In the genomic region with DNA sequence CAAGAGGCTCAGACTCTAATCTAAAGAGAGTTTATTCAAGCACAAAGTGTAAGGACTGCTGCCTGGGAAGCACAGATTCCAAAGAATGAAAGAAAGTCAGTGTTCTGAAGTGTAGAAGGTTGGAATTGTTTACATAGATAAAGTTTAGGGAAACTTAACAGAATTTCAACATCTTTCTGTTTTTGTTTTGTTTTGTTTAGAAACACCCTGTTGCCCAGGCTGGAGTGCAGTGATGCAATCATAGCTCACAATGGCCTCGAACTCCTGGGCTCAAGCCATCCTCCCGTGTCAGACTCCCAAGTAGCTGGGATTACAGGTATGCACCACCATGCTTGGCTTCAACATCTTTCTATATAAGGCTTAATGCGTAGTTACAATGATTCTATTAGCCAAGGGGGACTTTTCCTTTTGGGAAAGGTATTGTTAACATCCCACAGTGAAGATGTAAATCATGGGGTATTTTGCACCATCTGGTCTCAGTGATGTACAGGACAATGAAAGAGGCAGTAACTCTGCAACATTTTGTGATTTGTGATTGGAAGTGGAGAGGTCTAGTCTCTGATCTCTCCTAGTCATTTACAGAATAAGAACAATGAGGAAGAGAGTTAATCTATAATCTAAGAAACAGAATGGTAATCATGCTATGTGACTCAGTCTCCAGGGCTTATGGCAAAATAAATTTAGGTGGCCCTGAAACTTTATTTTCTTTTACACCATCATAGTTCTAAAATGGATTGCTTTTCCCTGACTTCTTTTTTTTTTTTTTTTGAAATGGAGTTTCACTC, we compare ENCODE assay signal across 18 cellular contexts.
"Had no signal": no experiment of that assay in that cellular context is flagged by ENCODE, and none has a peak within 500 bp of the region (broad histone marks: within the 10 kb centered on the region; RNA-seq: fewer than 3 reads in every experiment).

No MANE protein-coding gene starts in this region.

- H3K4me3 ChIP-seq: ascending aorta, colonic mucosa, lower lobe of right lung, smooth muscle cell, tibial artery had no signal

- H3K27ac Mint-ChIP-seq: activated CD4-positive, alpha-beta memory T cell treated with anti-CD3 and anti-CD28 coated beads for 36 hours; activated naive CD8-positive, alpha-beta T cell; stimulated activated memory B cell treated with anti-CD40 and anti-IgM and Interleukin-4, amounts not matched to agents 10 μg/mL and 1 μg/mL and 100 μg/mL, for 72 hours had no signal

- H3K27me3 Mint-ChIP-seq: activated naive CD8-positive, alpha-beta T cell; naive B cell; stimulated activated memory B cell treated with anti-CD40 and anti-IgM and Interleukin-4, amounts not matched to agents 10 μg/mL and 1 μg/mL and 100 μg/mL, for 72 hours had no signal

- H3K4me2 ChIP-seq: smooth muscle cell had no signal

- H2AFZ ChIP-seq: parathyroid adenoma had no signal

- H3K27me3 ChIP-seq: ascending aorta, colonic mucosa, tibial artery had no signal

- H3K9me3 Mint-ChIP-seq: activated CD4-positive, alpha-beta memory T cell treated with anti-CD3 and anti-CD28 coated beads for 36 hours; activated T-cell treated with anti-CD3 and anti-CD28 coated beads, Interleukin-2, amount 50 U/mL, for 4 hours; naive B cell; stimulated activated memory B cell treated with anti-CD40 and anti-IgM and Interleukin-4, amounts not matched to agents 10 μg/mL and 1 μg/mL and 100 μg/mL, for 72 hours had no signal

- H3K27ac ChIP-seq: ascending aorta, colonic mucosa, lower lobe of right lung, parathyroid adenoma, tibial artery had no signal

- ATAC-seq: activated T-cell treated with anti-CD3 and anti-CD28 coated beads, Interleukin-2, amount 50 U/mL, for 4 hours; lower lobe of right lung; stimulated activated memory B cell treated with anti-CD40 and anti-IgM and Interleukin-4, amounts not matched to agents 10 μg/mL and 1 μg/mL and 100 μg/mL, for 72 hours had no signal

- H3K4me1 ChIP-seq: ascending aorta, colonic mucosa, lower lobe of right lung, parathyroid adenoma, tibial artery had no signal

- H3K36me3 ChIP-seq: ascending aorta, colonic mucosa, lower lobe of right lung, tibial artery had no signal

- H3K9ac ChIP-seq: parathyroid adenoma had no signal

- H3K79me2 ChIP-seq: parathyroid adenoma had no signal

- DNase-seq: activated CD4-positive, alpha-beta memory T cell treated with anti-CD3 and anti-CD28 coated beads for 36 hours; activated CD4-positive, CD25-positive, alpha-beta regulatory T cell treated with anti-CD3 and anti-CD28 coated beads, Interleukin-2, amount 50 U/mL, for 72 hours; activated gamma-delta T cell; activated T-cell treated with anti-CD3 and anti-CD28 coated beads, Interleukin-2, amount 50 U/mL, for 4 hours; colonic mucosa; effector CD4-positive, alpha-beta T cell; hippocampal formation; kidney glomerular epithelial cell; lower lobe of right lung; naive B cell; retina; T-helper 9 cell; tibial artery had no signal

- H3K36me3 Mint-ChIP-seq: activated CD4-positive, alpha-beta memory T cell treated with anti-CD3 and anti-CD28 coated beads for 36 hours; activated naive CD8-positive, alpha-beta T cell; naive B cell; stimulated activated memory B cell treated with anti-CD40 and anti-IgM and Interleukin-4, amounts not matched to agents 10 μg/mL and 1 μg/mL and 100 μg/mL, for 72 hours had no signal

- H3K4me3 Mint-ChIP-seq: activated CD4-positive, alpha-beta memory T cell treated with anti-CD3 and anti-CD28 coated beads for 36 hours; activated naive CD8-positive, alpha-beta T cell; activated T-cell treated with anti-CD3 and anti-CD28 coated beads, Interleukin-2, amount 50 U/mL, for 4 hours; stimulated activated memory B cell treated with anti-CD40 and anti-IgM and Interleukin-4, amounts not matched to agents 10 μg/mL and 1 μg/mL and 100 μg/mL, for 72 hours had no signal

- H3K9me3 ChIP-seq: ascending aorta, colonic mucosa, lower lobe of right lung, tibial artery had no signal
